22 cellular contexts compared by ENCODE assay signal in the genomic region with DNA sequence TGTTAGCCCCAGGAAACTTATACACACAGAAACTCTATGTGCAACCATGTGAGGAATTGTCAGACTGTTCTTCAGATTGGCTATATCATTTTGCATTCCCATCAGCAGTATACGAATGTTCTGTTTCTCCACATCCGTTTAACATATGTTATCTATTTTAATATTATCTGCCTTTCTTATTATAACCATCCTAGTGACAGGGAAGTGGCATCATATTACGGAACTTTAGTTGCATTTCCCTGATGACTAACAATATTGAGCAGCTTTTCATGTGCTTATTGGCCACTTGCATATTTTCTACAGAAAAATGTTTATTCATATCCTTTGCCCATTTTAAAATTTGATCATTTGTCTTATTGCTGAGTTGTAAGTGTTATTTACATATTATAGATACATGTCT.
"Had no signal": no experiment of that assay in that cellular context is flagged by ENCODE, and none has a peak within 500 bp of the region (broad histone marks: within the 10 kb centered on the region; RNA-seq: fewer than 3 reads in every experiment).

No MANE protein-coding gene starts in this region.

- H3K36me3 Mint-ChIP-seq: activated naive CD8-positive, alpha-beta T cell treated with anti-CD3 and anti-CD28 coated beads, Interleukin-2, amount 10 ng/mL, durations not matched to agents 7 days and 5 days; memory B cell; T-cell had no signal

- H3K36me3 ChIP-seq: gastrocnemius medialis, neutrophil, ovary, right atrium auricular region, upper lobe of right lung had no signal

- H3K27me3 ChIP-seq: gastrocnemius medialis, neutrophil, ovary, right atrium auricular region, upper lobe of right lung had no signal

- H3K9me3 ChIP-seq: gastrocnemius medialis, neutrophil, ovary, psoas muscle, right atrium auricular region, upper lobe of right lung had no signal

- H3K4me1 Mint-ChIP-seq: activated B cell treated with CpG ODN at 0.5 μM for 24 hours, nephron had no signal

- H3K4me3 ChIP-seq: gastrocnemius medialis, ovary, psoas muscle, right atrium auricular region, upper lobe of right lung had no signal

- DNase-seq: activated B cell treated with CpG ODN at 0.5 μM for 24 hours; activated CD4-positive, alpha-beta T cell treated with anti-CD3 and anti-CD28 coated beads for 4 hours; activated CD4-positive, alpha-beta T cell treated with anti-CD3 and anti-CD28 coated beads, Interleukin-2, amount 50 U/mL, for 48 hours; activated naive CD4-positive, alpha-beta T cell treated with anti-CD3 and anti-CD28 coated beads for 36 hours; activated naive CD8-positive, alpha-beta T cell treated with anti-CD3 and anti-CD28 coated beads, Interleukin-2, amount 10 ng/mL, durations not matched to agents 7 days and 5 days; activated T-cell treated with anti-CD3 and anti-CD28 coated beads, Interleukin-2, amount 50 U/mL, for 48 hours; amygdala; cortex of kidney; gastrocnemius medialis; hippocampal formation; ovary; psoas muscle; stimulated activated CD4-positive, alpha-beta T cell treated with anti-CD3 and anti-CD28 coated beads, Interleukin-4, amount 100 ng/mL, for 4 hours; stimulated activated naive CD8-positive, alpha-beta T cell treated with anti-CD3 and anti-CD28 coated beads, Interleukin-15, Interleukin-2, amounts not matched to agents 100 U/mL and 50 U/mL, for 24 hours; T-cell; upper lobe of right lung had no signal

- H3K4me1 ChIP-seq: gastrocnemius medialis, psoas muscle, right atrium auricular region, upper lobe of right lung had no signal

- H3K9me3 Mint-ChIP-seq: activated naive CD4-positive, alpha-beta T cell treated with anti-CD3 and anti-CD28 coated beads for 36 hours; memory B cell; T-cell; T-helper 2 cell treated with Interferon-gamma antibody and Interleukin-4, amounts not matched to agents 5 μg/mL and 100 μg/mL, for 36 hours had no signal

- H3K27ac Mint-ChIP-seq: activated B cell treated with CpG ODN at 0.5 μM for 24 hours; activated naive CD4-positive, alpha-beta T cell treated with anti-CD3 and anti-CD28 coated beads for 36 hours; activated naive CD8-positive, alpha-beta T cell treated with anti-CD3 and anti-CD28 coated beads, Interleukin-2, amount 10 ng/mL, durations not matched to agents 7 days and 5 days; memory B cell; nephron; T-cell; T-helper 2 cell treated with Interferon-gamma antibody and Interleukin-4, amounts not matched to agents 5 μg/mL and 100 μg/mL, for 36 hours had no signal

- H3K27ac ChIP-seq: epithelial cell of prostate, gastrocnemius medialis, neutrophil, ovary, psoas muscle, right atrium auricular region, upper lobe of right lung had no signal

- ATAC-seq: gastrocnemius medialis; psoas muscle; stimulated activated naive CD8-positive, alpha-beta T cell treated with anti-CD3 and anti-CD28 coated beads, Interleukin-15, Interleukin-2, amounts not matched to agents 100 U/mL and 50 U/mL, for 24 hours; T-cell; upper lobe of right lung had no signal

- H3K4me3 Mint-ChIP-seq: activated B cell treated with CpG ODN at 0.5 μM for 24 hours; activated naive CD4-positive, alpha-beta T cell treated with anti-CD3 and anti-CD28 coated beads for 36 hours; activated naive CD8-positive, alpha-beta T cell treated with anti-CD3 and anti-CD28 coated beads, Interleukin-2, amount 10 ng/mL, durations not matched to agents 7 days and 5 days; memory B cell; nephron; T-cell; T-helper 2 cell treated with Interferon-gamma antibody and Interleukin-4, amounts not matched to agents 5 μg/mL and 100 μg/mL, for 36 hours had no signal
